16 cellular contexts compared by ENCODE assay signal in genomic region chr10:75207868-75208167, GRCh38. TPM values are rescaled to one million over a fixed set of nuclear protein-coding genes. Genes with fewer than 3 reads are reported as not detected.
DNase-seq lines count a peak whose midpoint lies in the region; ATAC-seq, FAIRE-seq and TF ChIP-seq lines count a peak whose summit lies in the region.
"Had no signal": no experiment of that assay in that cellular context is flagged by ENCODE, and none has a peak within 500 bp of the region (broad histone marks: within the 10 kb centered on the region; RNA-seq: fewer than 3 reads in every experiment).

No MANE protein-coding gene starts in this region.

- no peaks in the 10 kb centered on the region for H3K9me1 ChIP-seq in keratinocyte (ENCODE audit: control insufficient read depth, extremely low read depth, insufficient read depth, low read length)

- intact Hi-C loops in activated CD8-positive, alpha-beta T cell treated with anti-CD3 and anti-CD28 coated beads for 36 hours (cut with micrococcal nuclease) = no loop called here

- TF ChIP-seq CTCF in activated CD8-positive, alpha-beta T cell treated with anti-CD3 and anti-CD28 coated beads for 36 hours (IDR thresholded peaks at IDR 0.05) = no peak
- no peak for TF ChIP-seq CTCF in keratinocyte (optimal IDR thresholded peaks at IDR 0.05 in 1 of 3, IDR thresholded peaks at IDR 0.05 in 1 of 3, conservative IDR thresholded peaks at IDR 0.05 in 1 of 3; ENCODE audit: extremely low read depth in 1 of 3, insufficient read depth in 2 of 3, low read length in 3 of 3)

- H3K4me1 ChIP-seq in keratinocyte (ENCODE audit: control insufficient read depth, extremely low read depth, insufficient read depth, low read length) (peaks cover 62% of the 10 kb centered on the region), skeletal muscle tissue (ENCODE audit: control insufficient read depth in 3 of 3, insufficient read depth in 3 of 3, low read length in 3 of 3) (peaks cover 26 to 41% (median 31%) of the 10 kb centered on the region in 3 donors)

- peaks cover 29% of the 10 kb centered on the region for H3K4me1 Mint-ChIP-seq in activated CD8-positive, alpha-beta T cell treated with anti-CD3 and anti-CD28 coated beads for 36 hours (ENCODE audit: low read depth)
- peaks cover 27% of the 10 kb centered on the region for H3K4me1 Mint-ChIP-seq in activated CD8-positive, alpha-beta T cell treated with anti-CD3 and anti-CD28 coated beads, Interleukin-2, amount 10 ng/mL, durations not matched to agents 7 days and 5 days (ENCODE audit: low read depth)
- peaks cover 20% of the 10 kb centered on the region for H3K4me1 Mint-ChIP-seq in activated T-helper 17 cell treated with anti-CD3 and anti-CD28 coated beads, Interleukin-2, amount 50 U/mL, for 72 hours

- no peaks in the 10 kb centered on the region for H3K9me3 ChIP-seq in keratinocyte (ENCODE audit: control insufficient read depth, low read depth, low read length)
- no peaks in the 10 kb centered on the region for H3K9me3 ChIP-seq in skeletal muscle tissue (ENCODE audit: control insufficient read depth in 3 of 3, low read length in 3 of 3)

- H3K9me3 Mint-ChIP-seq in activated CD8-positive, alpha-beta T cell treated with anti-CD3 and anti-CD28 coated beads for 36 hours = no peaks in the 10 kb centered on the region
- H3K9me3 Mint-ChIP-seq in activated CD8-positive, alpha-beta T cell treated with anti-CD3 and anti-CD28 coated beads, Interleukin-2, amount 10 ng/mL, durations not matched to agents 7 days and 5 days (ENCODE audit: insufficient read depth) = no peaks in the 10 kb centered on the region
- H3K9me3 Mint-ChIP-seq in activated T-helper 17 cell treated with anti-CD3 and anti-CD28 coated beads, Interleukin-2, amount 50 U/mL, for 72 hours = no peaks in the 10 kb centered on the region
- H3K9me3 Mint-ChIP-seq: activated naive CD4-positive, alpha-beta T cell treated with anti-CD3 and anti-CD28 coated beads, Interleukin-2, amount 50 U/mL, for 72 hours; CD8-positive, alpha-beta T cell; stimulated activated naive CD8-positive, alpha-beta T cell treated with anti-CD3 and anti-CD28 coated beads, Interleukin-15, amount 100 ng/mL, for 72 hours had no signal

- POLR2A ChIA-PET in activated CD8-positive, alpha-beta T cell treated with anti-CD3 and anti-CD28 coated beads for 36 hours (lab: Charles Lee) = interaction anchor here (0.7 to 6.3 kb wide), 5 partner anchors 10 to 25 kb away, joined by 3 to 106 read pairs (median 3); partner anchors contain the start of gene COMTD1
- POLR2A ChIA-PET in activated CD8-positive, alpha-beta T cell treated with anti-CD3 and anti-CD28 coated beads, Interleukin-2, amount 10 ng/mL, durations not matched to agents 7 days and 5 days (lab: Charles Lee) = interaction anchor here (1.2 kb wide), 1 partner anchor 96 kb away, joined by 3 read pairs; the partner anchor contains the start of gene SAMD8

- no peak for ATAC-seq in activated CD8-positive, alpha-beta T cell treated with anti-CD3 and anti-CD28 coated beads for 36 hours
- no peak for ATAC-seq in activated CD8-positive, alpha-beta T cell treated with anti-CD3 and anti-CD28 coated beads, Interleukin-2, amount 10 ng/mL, durations not matched to agents 7 days and 5 days
- ATAC-seq in activated T-helper 17 cell treated with anti-CD3 and anti-CD28 coated beads, Interleukin-2, amount 50 U/mL, for 72 hours (replicated peaks) = no peak
- ATAC-seq in HG02798 (IDR thresholded peaks at IDR 0.05; ENCODE audit: poor library complexity, unreplicated experiment) (no peak), HG03135 (IDR thresholded peaks at IDR 0.05; ENCODE audit: unreplicated experiment) (no peak)
- ATAC-seq: activated CD4-positive, CD25-positive, alpha-beta regulatory T cell treated with anti-CD3 and anti-CD28 coated beads, Interleukin-2, amount 50 U/mL, for 24 hours; CD8-positive, alpha-beta T cell; stimulated activated naive CD8-positive, alpha-beta T cell treated with anti-CD3 and anti-CD28 coated beads, Interleukin-15, amount 100 ng/mL, for 72 hours had no signal

- H3K27ac ChIP-seq in keratinocyte (ENCODE audit: control insufficient read depth, insufficient read depth, low read length) (peak overlapping the region; percentile 100), skeletal muscle tissue (ENCODE audit: low read depth, low read length) (peak overlapping the region; percentile 32)

- H3K4me3 ChIP-seq in keratinocyte (ENCODE audit: control insufficient read depth in 2 of 3, extremely low read depth in 1 of 3, insufficient read depth in 2 of 3, low read depth in 1 of 3, low read length in 3 of 3) (no peak overlapping the region), skeletal muscle tissue (ENCODE audit: low read length in 3 of 3) (no peak overlapping the region)

- H3K79me2 ChIP-seq in keratinocyte (ENCODE audit: control insufficient read depth, insufficient read depth, low read length) = peaks cover 22% of the 10 kb centered on the region

- H3K36me3 Mint-ChIP-seq in activated CD8-positive, alpha-beta T cell treated with anti-CD3 and anti-CD28 coated beads for 36 hours (ENCODE audit: low read depth) = peaks cover 19% of the 10 kb centered on the region
- H3K36me3 Mint-ChIP-seq in activated CD8-positive, alpha-beta T cell treated with anti-CD3 and anti-CD28 coated beads, Interleukin-2, amount 10 ng/mL, durations not matched to agents 7 days and 5 days (ENCODE audit: low read depth) = peaks cover 19% of the 10 kb centered on the region
- H3K36me3 Mint-ChIP-seq in activated T-helper 17 cell treated with anti-CD3 and anti-CD28 coated beads, Interleukin-2, amount 50 U/mL, for 72 hours (ENCODE audit: low read depth) = peaks cover 26% of the 10 kb centered on the region

- H4K20me1 ChIP-seq in keratinocyte (ENCODE audit: control insufficient read depth, extremely low read depth, insufficient read depth, low read length) = peaks cover 2% of the 10 kb centered on the region

- peak overlapping the region; percentile 20 for H3K9ac ChIP-seq in keratinocyte (ENCODE audit: control insufficient read depth, extremely low read depth, insufficient read depth, low read length)
- H3K9ac ChIP-seq in skeletal muscle tissue (ENCODE audit: low read depth in 1 of 3, low read length in 3 of 3) = peak overlapping the region in 1 of 3 donors; percentile 41

- peaks cover under 1 to 10% of the 10 kb centered on the region in 2 experiments for H3K36me3 ChIP-seq in keratinocyte (ENCODE audit: control insufficient read depth in 2 of 2, extremely low read depth in 1 of 2, insufficient read depth in 2 of 2, low read length in 2 of 2)
- H3K36me3 ChIP-seq in skeletal muscle tissue (ENCODE audit: control insufficient read depth in 3 of 3, insufficient read depth in 3 of 3, low read length in 3 of 3) = peaks cover 4 to 7% (median 6%) of the 10 kb centered on the region in 3 donors

- H3K27me3 ChIP-seq in keratinocyte (ENCODE audit: control insufficient read depth, extremely low read depth, insufficient read depth, low read length) = no peaks in the 10 kb centered on the region
- H3K27me3 ChIP-seq in skeletal muscle tissue (ENCODE audit: control insufficient read depth in 3 of 3, insufficient read depth in 3 of 3, low read length in 3 of 3) = no peaks in the 10 kb centered on the region

- peak overlapping the region; percentile 0 for H2AFZ ChIP-seq in keratinocyte (ENCODE audit: control insufficient read depth, low read length)

- peak overlapping the region; percentile 52 for H3K4me2 ChIP-seq in keratinocyte (ENCODE audit: control insufficient read depth, extremely low read depth, insufficient read depth, low read depth, low read length)

- H3K4me3 Mint-ChIP-seq in activated CD8-positive, alpha-beta T cell treated with anti-CD3 and anti-CD28 coated beads for 36 hours = no peak overlapping the region
- no peak overlapping the region for H3K4me3 Mint-ChIP-seq in activated CD8-positive, alpha-beta T cell treated with anti-CD3 and anti-CD28 coated beads, Interleukin-2, amount 10 ng/mL, durations not matched to agents 7 days and 5 days
- peak overlapping the region; percentile 63 for H3K4me3 Mint-ChIP-seq in activated T-helper 17 cell treated with anti-CD3 and anti-CD28 coated beads, Interleukin-2, amount 50 U/mL, for 72 hours

- dilution Hi-C loops in keratinocyte (cut with MboI; ENCODE audit: extremely low pct_ligation_motif_present, low sequenced_read_pairs) = no loop called here

- CTCF ChIA-PET in activated CD8-positive, alpha-beta T cell treated with anti-CD3 and anti-CD28 coated beads for 36 hours (lab: Charles Lee) = interaction anchor here (0.9 to 8.5 kb wide), 3 partner anchors 13 to 37 kb away, joined by 3 to 57 read pairs (median 3); no protein-coding TSS in a partner anchor
- CTCF ChIA-PET in activated CD8-positive, alpha-beta T cell treated with anti-CD3 and anti-CD28 coated beads, Interleukin-2, amount 10 ng/mL, durations not matched to agents 7 days and 5 days (lab: Charles Lee) = interaction anchor here (1.2 to 7.1 kb wide), 3 partner anchors 16 to 23 kb away, joined by 3 to 58 read pairs (median 11); no protein-coding TSS in a partner anchor

- peak overlapping the region; percentile 74 for H3K27ac Mint-ChIP-seq in activated CD8-positive, alpha-beta T cell treated with anti-CD3 and anti-CD28 coated beads for 36 hours
- no peak overlapping the region for H3K27ac Mint-ChIP-seq in activated CD8-positive, alpha-beta T cell treated with anti-CD3 and anti-CD28 coated beads, Interleukin-2, amount 10 ng/mL, durations not matched to agents 7 days and 5 days
- H3K27ac Mint-ChIP-seq in activated T-helper 17 cell treated with anti-CD3 and anti-CD28 coated beads, Interleukin-2, amount 50 U/mL, for 72 hours = peak overlapping the region; percentile 90

- no peak for DNase-seq in activated CD8-positive, alpha-beta T cell treated with anti-CD3 and anti-CD28 coated beads for 36 hours
- no peak for DNase-seq in activated CD8-positive, alpha-beta T cell treated with anti-CD3 and anti-CD28 coated beads, Interleukin-2, amount 10 ng/mL, durations not matched to agents 7 days and 5 days
- DNase-seq in keratinocyte (ENCODE audit: low read depth, low spot score) (no peak), ureter (ENCODE audit: low spot score) (no peak)
- DNase-seq: activated T-cell treated with anti-CD3 and anti-CD28 coated beads for 4 hours; CD8-positive, alpha-beta T cell; Kasumi-1; NCI-H1417; stimulated activated naive CD8-positive, alpha-beta T cell treated with anti-CD3 and anti-CD28 coated beads, Interleukin-15, amount 100 ng/mL, for 72 hours; T-helper 2 cell had no signal

- no peaks in the 10 kb centered on the region for H3K27me3 Mint-ChIP-seq in activated CD8-positive, alpha-beta T cell treated with anti-CD3 and anti-CD28 coated beads for 36 hours
- H3K27me3 Mint-ChIP-seq in activated CD8-positive, alpha-beta T cell treated with anti-CD3 and anti-CD28 coated beads, Interleukin-2, amount 10 ng/mL, durations not matched to agents 7 days and 5 days (ENCODE audit: low read depth) = no peaks in the 10 kb centered on the region
- no peaks in the 10 kb centered on the region for H3K27me3 Mint-ChIP-seq in activated T-helper 17 cell treated with anti-CD3 and anti-CD28 coated beads, Interleukin-2, amount 50 U/mL, for 72 hours
- H3K27me3 Mint-ChIP-seq: stimulated activated naive CD8-positive, alpha-beta T cell treated with anti-CD3 and anti-CD28 coated beads, Interleukin-15, amount 100 ng/mL, for 72 hours had no signal

- no peak for FAIRE-seq in keratinocyte (lab: Jason Lieb, UNC)

RNA-seq across cellular contexts. Expression of gene VDAC2, which starts 2.8 kb away (rescaled TPM):
- total RNA-seq in activated CD8-positive, alpha-beta T cell treated with anti-CD3 and anti-CD28 coated beads for 36 hours = 100 to 1,000 TPM; 253 to 263 TPM
- total RNA-seq in activated CD8-positive, alpha-beta T cell treated with anti-CD3 and anti-CD28 coated beads, Interleukin-2, amount 10 ng/mL, durations not matched to agents 7 days and 5 days = 100 to 1,000 TPM; 152 to 159 TPM
- total RNA-seq in activated T-helper 17 cell treated with anti-CD3 and anti-CD28 coated beads, Interleukin-2, amount 50 U/mL, for 72 hours = 100 to 1,000 TPM; 211 to 254 TPM
- 82.5 to 218 TPM (median 152 TPM) in 3 replicates for polyA plus RNA-seq in keratinocyte
- polyA plus RNA-seq in keratinocyte (2011; ENCODE audit: low read depth) = 141 TPM
- polyA plus RNA-seq in keratinocyte (2011; cell fraction: cytosol; rRNA removed) = 192 and 308 TPM in 2 replicates
- 124 and 181 TPM in 2 replicates for polyA plus RNA-seq in keratinocyte (2011; cell fraction: nucleus; rRNA removed)
- 237 and 368 TPM in 2 replicates for polyA plus RNA-seq in keratinocyte (2012; ENCODE audit: low replicate concordance)
- 44.0 to 103 TPM (median 55.6 TPM) in 3 replicates for polyA minus RNA-seq in keratinocyte
- polyA minus RNA-seq in keratinocyte (2011; cell fraction: cytosol; rRNA and poly(A)+ RNA removed) = 144 TPM
- 25.7 and 42.6 TPM in 2 replicates for polyA minus RNA-seq in keratinocyte (2011; cell fraction: nucleus; rRNA and poly(A)+ RNA removed)
- total RNA-seq in skeletal muscle tissue (236 TPM), ureter (124 TPM)

RNA-seq across cellular contexts. Expression of gene COMTD1, which starts 27.9 kb away (rescaled TPM):
- total RNA-seq in activated CD8-positive, alpha-beta T cell treated with anti-CD3 and anti-CD28 coated beads for 36 hours = 10 to 100 TPM; 54.5 to 58.1 TPM
- total RNA-seq in activated CD8-positive, alpha-beta T cell treated with anti-CD3 and anti-CD28 coated beads, Interleukin-2, amount 10 ng/mL, durations not matched to agents 7 days and 5 days = 10 to 100 TPM; 58.6 to 62.5 TPM
- total RNA-seq in activated T-helper 17 cell treated with anti-CD3 and anti-CD28 coated beads, Interleukin-2, amount 50 U/mL, for 72 hours = 10 to 100 TPM; 29.4 to 50.9 TPM
- polyA plus RNA-seq in keratinocyte = 6.2 to 12.8 TPM (median 6.8 TPM) in 3 replicates
- 3.6 TPM for polyA plus RNA-seq in keratinocyte (2011; ENCODE audit: low read depth)
- 3.3 and 10.8 TPM in 2 replicates for polyA plus RNA-seq in keratinocyte (2011; cell fraction: cytosol; rRNA removed)
- polyA plus RNA-seq in keratinocyte (2011; cell fraction: nucleus; rRNA removed) = 13.0 and 17.2 TPM in 2 replicates
- 15.8 and 18.5 TPM in 2 replicates for polyA plus RNA-seq in keratinocyte (2012; ENCODE audit: low replicate concordance)
- 1.1 to 1.4 TPM (median 1.2 TPM) in 3 replicates for polyA minus RNA-seq in keratinocyte
- 20.5 TPM for polyA minus RNA-seq in keratinocyte (2011; cell fraction: cytosol; rRNA and poly(A)+ RNA removed)
- 4.1 and 5.7 TPM in 2 replicates for polyA minus RNA-seq in keratinocyte (2011; cell fraction: nucleus; rRNA and poly(A)+ RNA removed)
- total RNA-seq in skeletal muscle tissue (4.2 TPM), ureter (34.6 TPM)
